In the genomic region with DNA sequence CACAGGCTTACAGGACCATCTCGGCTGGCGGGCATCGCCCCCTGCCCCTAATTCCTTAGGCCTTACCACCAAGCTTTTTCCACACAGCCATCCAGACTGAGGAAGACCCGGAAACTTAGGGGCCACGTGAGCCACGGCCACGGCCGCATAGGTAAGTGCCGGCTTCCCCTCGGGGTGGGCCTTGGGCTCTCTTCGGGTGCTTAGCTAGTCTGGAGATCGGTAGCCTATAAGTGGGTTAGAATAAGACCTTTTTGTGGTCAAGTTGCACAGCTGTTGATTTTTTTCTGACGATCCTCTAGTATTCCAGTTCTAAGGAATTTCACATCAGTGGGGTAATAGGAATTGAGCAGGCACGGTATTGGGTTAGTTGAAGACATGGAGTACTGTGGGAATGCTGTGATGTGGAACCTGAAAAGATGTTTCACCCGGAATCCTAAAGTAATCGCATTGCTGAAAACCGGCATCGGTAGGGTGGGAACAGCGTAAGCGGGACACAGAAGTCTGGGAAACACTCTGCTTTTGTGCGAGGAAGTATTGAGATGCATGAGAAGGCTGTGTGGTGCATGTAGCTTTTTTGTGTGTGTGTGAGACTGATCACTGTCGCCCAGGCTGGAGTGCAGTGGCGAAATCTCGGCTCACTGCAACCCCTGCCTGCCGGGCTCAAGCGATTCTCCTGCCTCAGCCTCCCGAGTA, we compare ENCODE assay signal across 8 cellular contexts. TPM values are rescaled to one million over a fixed set of nuclear protein-coding genes. Genes with fewer than 3 reads are reported as not detected.
A peak's percentile ranks its signal among the peaks of the same experiment; 100 is the strongest.
DNase-seq lines count a peak whose midpoint lies in the region; ATAC-seq, FAIRE-seq and TF ChIP-seq lines count a peak whose summit lies in the region.

No MANE protein-coding gene starts in this region.

- H3K27ac Mint-ChIP-seq in activated T-helper 1 cell treated with anti-CD3 and anti-CD28 coated beads, Interleukin-12 subunit alpha, Interleukin-12 subunit beta, Interleukin-2, Interleukin-4 antibody, amounts not matched to agents 30 ng/mL and 10 ng/mL and 1 ng/mL, durations not matched to agents 14 hours and 24 hours and 36 hours: peak overlapping the region; percentile 95

- no peaks in the 10 kb centered on the region for H3K27me3 Mint-ChIP-seq in activated T-helper 1 cell treated with anti-CD3 and anti-CD28 coated beads, Interleukin-12 subunit alpha, Interleukin-12 subunit beta, Interleukin-2, Interleukin-4 antibody, amounts not matched to agents 30 ng/mL and 10 ng/mL and 1 ng/mL, durations not matched to agents 14 hours and 24 hours and 36 hours (ENCODE audit: insufficient read depth)

- peaks cover 66% of the 10 kb centered on the region for H3K36me3 Mint-ChIP-seq in activated T-helper 1 cell treated with anti-CD3 and anti-CD28 coated beads, Interleukin-12 subunit alpha, Interleukin-12 subunit beta, Interleukin-2, Interleukin-4 antibody, amounts not matched to agents 30 ng/mL and 10 ng/mL and 1 ng/mL, durations not matched to agents 14 hours and 24 hours and 36 hours (ENCODE audit: low read depth)

- TF ChIP-seq POLR2A in A549 (IDR thresholded peaks at IDR 0.05; ENCODE audit: low read length): no peak
- no peak for TF ChIP-seq POLR2A in H54 (IDR thresholded peaks at IDR 0.05; ENCODE audit: low read depth, low read length)

- POLR2A ChIA-PET in A549 (lab: Yijun Ruan, JAX): interaction anchor here (0.6 to 2.5 kb wide), 9 partner anchors 10 to 675 kb away, joined by 3 to 17 read pairs (median 9); partner anchors contain the start of genes AKIP1, STK33 and TMEM9B

- no peak for FAIRE-seq in A549 (lab: Jason Lieb, UNC)
- FAIRE-seq in H54 (lab: Jason Lieb, UNC): no peak

- CTCF ChIA-PET in A549 (lab: Yijun Ruan, JAX): interaction anchor here (0.9 to 1.6 kb wide), 6 partner anchors 10 to 696 kb away, joined by 3 to 4 read pairs (median 3); partner anchors contain the start of gene EIF3F

- TF ChIP-seq RAD21 in A549 (conservative IDR thresholded peaks at IDR 0.05 in 1 of 2, IDR thresholded peaks at IDR 0.05 in 1 of 2): no peak

- H3K4me1 Mint-ChIP-seq in activated T-helper 1 cell treated with anti-CD3 and anti-CD28 coated beads, Interleukin-12 subunit alpha, Interleukin-12 subunit beta, Interleukin-2, Interleukin-4 antibody, amounts not matched to agents 30 ng/mL and 10 ng/mL and 1 ng/mL, durations not matched to agents 14 hours and 24 hours and 36 hours (ENCODE audit: low read depth): peaks cover 49% of the 10 kb centered on the region

- no peaks in the 10 kb centered on the region for H3K9me3 ChIP-seq in A549

- peak overlapping the region; percentile 98 for H3K4me2 ChIP-seq in A549

- no peak for TF ChIP-seq EP300 in A549 (IDR thresholded peaks at IDR 0.05)

- H3K4me3 ChIP-seq in A549 (peak overlapping the region; percentile 76), HFF-Myc (replicated peaks; ENCODE audit: low read depth, low read length) (peak overlapping the region; percentile 77), skeletal muscle cell (ENCODE audit: low read depth, low read length) (peak overlapping the region; percentile 91)

- ATAC-seq in A549 (peak in 1 of 2 experiments; percentile 14; a peak in 3 of 6 replicates), left cardiac atrium (peak; percentile 2 to 17), HG02938 (IDR thresholded peaks at IDR 0.05; ENCODE audit: unreplicated experiment) (no peak)

- DNase-seq in A549 (ENCODE audit: low read depth in 1 of 2, low spot score in 1 of 2): no peak
- no peak for DNase-seq in HFF-Myc (ENCODE audit: extremely low read depth, low read depth)
- peak; percentile 14 for DNase-seq in activated T-helper 1 cell treated with anti-CD3 and anti-CD28 coated beads, Interleukin-12 subunit alpha, Interleukin-12 subunit beta, Interleukin-2, Interleukin-4 antibody, amounts not matched to agents 30 ng/mL and 10 ng/mL and 1 ng/mL, durations not matched to agents 14 hours and 24 hours and 36 hours (ENCODE audit: low spot score)
- peak; percentile 43 for DNase-seq in left cardiac atrium
- no peak for DNase-seq in skeletal muscle cell (ENCODE audit: low read depth)
- no peak for DNase-seq in H54 (ENCODE audit: insufficient read length, low spot score)
- no peak for DNase-seq in NCI-H1105 (lab: John Stamatoyannopoulos, UW)

- peak overlapping the region; percentile 97 for H3K4me3 Mint-ChIP-seq in activated T-helper 1 cell treated with anti-CD3 and anti-CD28 coated beads, Interleukin-12 subunit alpha, Interleukin-12 subunit beta, Interleukin-2, Interleukin-4 antibody, amounts not matched to agents 30 ng/mL and 10 ng/mL and 1 ng/mL, durations not matched to agents 14 hours and 24 hours and 36 hours

- under 1% methylated on average over 27 of the region's 27 CpGs for WGBS in A549 (ENCODE audit: missing lambda C conversion rate)

- H3K9me3 Mint-ChIP-seq in activated T-helper 1 cell treated with anti-CD3 and anti-CD28 coated beads, Interleukin-12 subunit alpha, Interleukin-12 subunit beta, Interleukin-2, Interleukin-4 antibody, amounts not matched to agents 30 ng/mL and 10 ng/mL and 1 ng/mL, durations not matched to agents 14 hours and 24 hours and 36 hours: no peaks in the 10 kb centered on the region

- intact Hi-C loops in activated T-helper 1 cell treated with anti-CD3 and anti-CD28 coated beads, Interleukin-12 subunit alpha, Interleukin-12 subunit beta, Interleukin-2, Interleukin-4 antibody, amounts not matched to agents 30 ng/mL and 10 ng/mL and 1 ng/mL, durations not matched to agents 14 hours and 24 hours and 36 hours (cut with micrococcal nuclease): loop anchor here (2.0 to 10.0 kb wide), 8 partner anchors 72 to 2001 kb away; partner anchors contain the start of genes ADM, AMPD3, MRPL17 and RNF141
- intact Hi-C loops in left cardiac atrium (cut with DNase I): loop anchor here in 1 of 2 donors (5.0 kb wide), 1 partner anchor 229 kb away; the partner anchor contains the start of gene AKIP1

- peak overlapping the region; percentile 95 to 98 for H3K27ac ChIP-seq in A549

- TF ChIP-seq CTCF in A549 (IDR thresholded peaks at IDR 0.05) (no peak), HFF-Myc (IDR thresholded peaks at IDR 0.05; ENCODE audit: low read depth, low read length, missing control alignments) (no peak)

- peaks cover 42% of the 10 kb centered on the region for H3K4me1 ChIP-seq in A549

TF ChIP-seq in A549, 52 proteins besides CTCF, POLR2A, EP300 and RAD21 (continues in another document):
- 0 out of 2 replicates have a peak, but pooled peaks have one; percentile 76 for TF ChIP-seq MYC (IDR thresholded peaks at IDR 0.05; ENCODE audit: borderline replicate concordance, low read length)
- TF ChIP-seq, protein P1, sequence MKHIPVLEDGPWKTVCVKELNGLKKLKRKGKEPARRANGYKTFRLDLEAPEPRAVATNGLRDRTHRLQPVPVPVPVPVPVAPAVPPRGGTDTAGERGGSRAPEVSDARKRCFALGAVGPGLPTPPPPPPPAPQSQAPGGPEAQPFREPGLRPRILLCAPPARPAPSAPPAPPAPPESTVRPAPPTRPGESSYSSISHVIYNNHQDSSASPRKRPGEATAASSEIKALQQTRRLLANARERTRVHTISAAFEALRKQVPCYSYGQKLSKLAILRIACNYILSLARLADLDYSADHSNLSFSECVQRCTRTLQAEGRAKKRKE (CRISPR knock-in tag; IDR thresholded peaks at IDR 0.05; ENCODE audit: low read depth): no peak
- no peak for TF ChIP-seq CHD2 (IDR thresholded peaks at IDR 0.05; ENCODE audit: low read length, partially characterized antibody)
- TF ChIP-seq, protein P2, sequence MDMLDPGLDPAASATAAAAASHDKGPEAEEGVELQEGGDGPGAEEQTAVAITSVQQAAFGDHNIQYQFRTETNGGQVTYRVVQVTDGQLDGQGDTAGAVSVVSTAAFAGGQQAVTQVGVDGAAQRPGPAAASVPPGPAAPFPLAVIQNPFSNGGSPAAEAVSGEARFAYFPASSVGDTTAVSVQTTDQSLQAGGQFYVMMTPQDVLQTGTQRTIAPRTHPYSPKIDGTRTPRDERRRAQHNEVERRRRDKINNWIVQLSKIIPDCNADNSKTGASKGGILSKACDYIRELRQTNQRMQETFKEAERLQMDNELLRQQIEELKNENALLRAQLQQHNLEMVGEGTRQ (IDR thresholded peaks at IDR 0.05): 0 out of 2 replicates have a peak, but pooled peaks have one; percentile 4
- TF ChIP-seq HDAC2 (IDR thresholded peaks at IDR 0.05): no peak
- no peak for TF ChIP-seq BHLHE40 (IDR thresholded peaks at IDR 0.05; ENCODE audit: low read depth, low read length)
- TF ChIP-seq KDM5A (IDR thresholded peaks at IDR 0.05): 0 out of 2 replicates have a peak, but pooled peaks have one; percentile 39
- TF ChIP-seq TP53 (CRISPR knock-in tag; IDR thresholded peaks at IDR 0.05): no peak
- TF ChIP-seq HOXB13 (CRISPR knock-in tag; IDR thresholded peaks at IDR 0.05; ENCODE audit: low read depth): no peak
- TF ChIP-seq CBX8 (IDR thresholded peaks at IDR 0.05): no peak
- TF ChIP-seq FOSB (CRISPR knock-in tag; IDR thresholded peaks at IDR 0.05): peak; percentile 6; the same call in 1 of the 2 replicates
- no peak for TF ChIP-seq FOXS1 (CRISPR knock-in tag; IDR thresholded peaks at IDR 0.05)
- TF ChIP-seq EHMT2 (IDR thresholded peaks at IDR 0.05; ENCODE audit: low read depth): no peak

RNA-seq across cellular contexts. Expression of gene RPL27A, which starts 0.7 kb away (rescaled TPM):
- polyA plus RNA-seq in A549 (2011; rRNA removed) (798 and 804 TPM in 2 replicates), A549 (2017; fragmentation: RNase III; extraction: RNeasy Plus Mini Kit Qiagen cat#74134 plus additional on column Dnase treatment) (3,543 to 3,937 TPM (median 3,631 TPM) in 3 replicates)
- 609 and 694 TPM in 2 replicates for polyA plus RNA-seq in A549 (2012; cell fraction: cytosol; rRNA removed)
- polyA plus RNA-seq in A549 (2012; cell fraction: nucleus; rRNA removed): 195 and 210 TPM in 2 replicates
- polyA minus RNA-seq in A549 (2011; rRNA and poly(A)+ RNA removed): 298 and 338 TPM in 2 replicates
- 679 and 691 TPM in 2 replicates for total RNA-seq in activated T-helper 1 cell treated with anti-CD3 and anti-CD28 coated beads, Interleukin-12 subunit alpha, Interleukin-12 subunit beta, Interleukin-2, Interleukin-4 antibody, amounts not matched to agents 30 ng/mL and 10 ng/mL and 1 ng/mL, durations not matched to agents 14 hours and 24 hours and 36 hours
- total RNA-seq in left cardiac atrium: 100 to 1,000 TPM; 577 to 727 TPM

RNA-seq across cellular contexts. Expression of gene TRIM66, which starts 0.8 kb away (rescaled TPM):
- polyA plus RNA-seq in A549 (2011; rRNA removed) (7.7 and 9.8 TPM in 2 replicates), A549 (2017; fragmentation: RNase III; extraction: RNeasy Plus Mini Kit Qiagen cat#74134 plus additional on column Dnase treatment) (2.5 to 3.3 TPM (median 3.0 TPM) in 3 replicates)
- polyA plus RNA-seq in A549 (2012; cell fraction: cytosol; rRNA removed): 2.9 and 3.5 TPM in 2 replicates
- 16.9 and 21.1 TPM in 2 replicates for polyA plus RNA-seq in A549 (2012; cell fraction: nucleus; rRNA removed)
- polyA minus RNA-seq in A549 (2011; rRNA and poly(A)+ RNA removed): 8.3 and 13.6 TPM in 2 replicates
- total RNA-seq in activated T-helper 1 cell treated with anti-CD3 and anti-CD28 coated beads, Interleukin-12 subunit alpha, Interleukin-12 subunit beta, Interleukin-2, Interleukin-4 antibody, amounts not matched to agents 30 ng/mL and 10 ng/mL and 1 ng/mL, durations not matched to agents 14 hours and 24 hours and 36 hours: 11.7 and 14.2 TPM in 2 replicates
- 1 to 10 TPM; 2.3 to 3.2 TPM for total RNA-seq in left cardiac atrium

Comparison
In these comparisons a context has a peak if more than half of its experiments do, and no peak if none do; other contexts are left out.
1. DNase-seq: peak in activated T-helper 1 cell treated with anti-CD3 and anti-CD28 coated beads, Interleukin-12 subunit alpha, Interleukin-12 subunit beta, Interleukin-2, Interleukin-4 antibody, amounts not matched to agents 30 ng/mL and 10 ng/mL and 1 ng/mL, durations not matched to agents 14 hours and 24 hours and 36 hours (single experiment) and left cardiac atrium (single experiment); none in A549 (0 of 2), HFF-Myc (single experiment), skeletal muscle cell (single experiment), H54 (single experiment) and NCI-H1105 (single experiment).
2. Peak in every context shown above with its lines, with median percentiles within 50 percentile points of each other: H3K4me3 ChIP-seq.